ENCODE assay signal across 19 cellular contexts in genomic region chr5:110321117-110321516, GRCh38.
DNase-seq lines count a peak whose midpoint lies in the region; ATAC-seq and TF ChIP-seq lines count a peak whose summit lies in the region.
"Had no signal": no experiment of that assay in that cellular context is flagged by ENCODE, and none has a peak within 500 bp of the region (broad histone marks: within the 10 kb centered on the region; RNA-seq: fewer than 3 reads in every experiment).

No MANE protein-coding gene starts in this region.

- no peaks in the 10 kb centered on the region for H3K79me2 ChIP-seq in GM23248 (ENCODE audit: insufficient read depth)
- no peaks in the 10 kb centered on the region for H3K79me2 ChIP-seq in OCI-LY7 (ENCODE audit: insufficient read depth, low read depth, low read length)

- H4K20me1 ChIP-seq in GM23248 (ENCODE audit: insufficient read depth) (no peaks in the 10 kb centered on the region), OCI-LY7 (ENCODE audit: insufficient read depth, low read length) (no peaks in the 10 kb centered on the region)

- intact Hi-C loops in OCI-LY7 (cut with micrococcal nuclease; ENCODE audit: unreplicated experiment) = no loop called here

- no TSS peak for BruUV-seq in OCI-LY7 (replicated peaks; lab: Mats Ljungman, UMichigan)

- POLR2A ChIA-PET in OCI-LY7 (lab: Charles Lee) = no interaction called here
- POLR2A ChIA-PET in RWPE1 (lab: Yijun Ruan, JAX; ENCODE audit: low non-redundant PET) = no interaction called here

- no peak for ATAC-seq in natural killer cell treated with Interleukin-12 subunit alpha and Interleukin-12 subunit beta and Interleukin-15 and Interleukin-18, amount 100 ng/mL, for 72 hours
- ATAC-seq: effector memory CD8-positive, alpha-beta T cell; left lobe of liver had no signal

- H3K36me3 ChIP-seq in GM23248 (ENCODE audit: low read depth) (no peaks in the 10 kb centered on the region), kidney epithelial cell (ENCODE audit: control insufficient read depth, insufficient read depth, low read length) (no peaks in the 10 kb centered on the region), OCI-LY7 (ENCODE audit: insufficient read depth, low read length) (no peaks in the 10 kb centered on the region)
- H3K36me3 ChIP-seq: thyroid gland had no signal

- H3K9me3 ChIP-seq in GM23248 (ENCODE audit: low read depth) (no peaks in the 10 kb centered on the region), OCI-LY7 (ENCODE audit: low read length) (no peaks in the 10 kb centered on the region)
- H3K9me3 ChIP-seq: Caco-2, thyroid gland had no signal

- CTCF ChIA-PET in OCI-LY7 (lab: Charles Lee; ENCODE audit: unreplicated experiment) (no interaction called here), RWPE1 (lab: Yijun Ruan, JAX) (no interaction called here)

- H3K4me3 ChIP-seq in GM23248 = no peak overlapping the region
- H3K4me3 ChIP-seq in kidney epithelial cell (ENCODE audit: low read depth, low read length) = no peak overlapping the region
- H3K4me3 ChIP-seq in OCI-LY7 (ENCODE audit: low read depth, low read length, poor library complexity, severe bottlenecking) = no peak overlapping the region
- H3K4me3 ChIP-seq: PC-9, SK-N-MC, thyroid gland had no signal

- no peak overlapping the region for H3K27ac ChIP-seq in GM23248
- no peak overlapping the region for H3K27ac ChIP-seq in OCI-LY7 (ENCODE audit: low read depth, low read length, poor library complexity, severe bottlenecking)
- H3K27ac ChIP-seq in RWPE1 = no peak overlapping the region
- H3K27ac ChIP-seq: PC-9, SK-N-MC, thyroid gland had no signal

- WGBS in GM23248 (ENCODE audit: low coverage in 1 of 2, low lambda C conversion rate in 2 of 2, missing lambda C conversion rate in 2 of 2), 2 experiments = 45 to 61% methylated on average over 1 of the region's 1 CpG

- H3K36me3 Mint-ChIP-seq in natural killer cell treated with Interleukin-12 subunit alpha and Interleukin-12 subunit beta and Interleukin-15 and Interleukin-18, amount 100 ng/mL, for 72 hours = no peaks in the 10 kb centered on the region
- H3K36me3 Mint-ChIP-seq: activated naive CD8-positive, alpha-beta T cell had no signal

- no peaks in the 10 kb centered on the region for H3K9me2 ChIP-seq in GM23248 (ENCODE audit: insufficient read depth)
- H3K9me2 ChIP-seq in OCI-LY7 (ENCODE audit: insufficient read depth, low read length) = no peaks in the 10 kb centered on the region

- DNase-seq in GM04503 (ENCODE audit: low read depth) (peak; percentile 5), GM23248 (peak; percentile 67), SK-MEL-5 (ENCODE audit: low read depth, low spot score) (peak; percentile 45), kidney epithelial cell (ENCODE audit: low read depth) (peak; percentile 10), OCI-LY7 (ENCODE audit: low spot score) (no peak), RWPE1 (ENCODE audit: low spot score) (no peak)
- DNase-seq in natural killer cell treated with Interleukin-12 subunit alpha and Interleukin-12 subunit beta and Interleukin-15 and Interleukin-18, amount 100 ng/mL, for 72 hours (ENCODE audit: low spot score) = no peak
- DNase-seq in stimulated activated naive CD4-positive, alpha-beta T cell treated with Interleukin-2 at 50 U/mL for 16 hours (lab: John Stamatoyannopoulos, UW) = no peak
- DNase-seq: Caco-2; caudate nucleus; effector memory CD8-positive, alpha-beta T cell; foreskin fibroblast; NCI-H2029 treated with DMSO at 0.1 percent for 48 hours; NCI-H526 treated with DMSO at 0.1 percent for 48 hours; PC-9; thyroid gland had no signal

- in situ Hi-C loops in GM23248 (cut with MboI) (no loop called here), SK-MEL-5 (cut with HindIII; ENCODE audit: low pct_unique_long_range_greater_than_20kb, low sequenced_read_pairs) (no loop called here)

- peaks cover 10% of the 10 kb centered on the region; the same call in 1 of the 2 replicates for H3K4me1 ChIP-seq in GM23248 (ENCODE audit: insufficient read depth)
- no peaks in the 10 kb centered on the region for H3K4me1 ChIP-seq in OCI-LY7 (ENCODE audit: insufficient read depth, low read length, poor library complexity, severe bottlenecking)
- H3K4me1 ChIP-seq: Caco-2, thyroid gland had no signal

- TF ChIP-seq CTCF in kidney epithelial cell (IDR thresholded peaks at IDR 0.05; ENCODE audit: insufficient read depth, low read length, poor library complexity, severe bottlenecking) (no peak), OCI-LY7 (conservative IDR thresholded peaks at IDR 0.05; ENCODE audit: low read length) (no peak), RWPE1 (conservative IDR thresholded peaks at IDR 0.05; ENCODE audit: low read depth) (no peak)

- no peak overlapping the region for H2AFZ ChIP-seq in GM23248
- no peak overlapping the region for H2AFZ ChIP-seq in OCI-LY7 (ENCODE audit: low read length)
- H2AFZ ChIP-seq: PC-9 had no signal

- H3K9me3 Mint-ChIP-seq in natural killer cell treated with Interleukin-12 subunit alpha and Interleukin-12 subunit beta and Interleukin-15 and Interleukin-18, amount 100 ng/mL, for 72 hours = peaks cover 6% of the 10 kb centered on the region
- H3K9me3 Mint-ChIP-seq: effector memory CD8-positive, alpha-beta T cell had no signal

- H3K27me3 ChIP-seq in GM23248 (replicated peaks; ENCODE audit: insufficient read depth) (no peaks in the 10 kb centered on the region), kidney epithelial cell (ENCODE audit: control insufficient read depth, insufficient read depth, low read length) (no peaks in the 10 kb centered on the region)
- H3K27me3 ChIP-seq: thyroid gland had no signal

- no peak overlapping the region for H3K27ac Mint-ChIP-seq in natural killer cell treated with Interleukin-12 subunit alpha and Interleukin-12 subunit beta and Interleukin-15 and Interleukin-18, amount 100 ng/mL, for 72 hours
- H3K27ac Mint-ChIP-seq: activated naive CD8-positive, alpha-beta T cell; effector memory CD8-positive, alpha-beta T cell had no signal

- H3F3A ChIP-seq in GM23248 (ENCODE audit: insufficient read depth) = 0 out of 2 replicates have a peak, but pooled peaks cover 9% of the 10 kb centered on the region

- H3K4me2 ChIP-seq in GM23248 (ENCODE audit: unreplicated experiment) (no peak overlapping the region), OCI-LY7 (ENCODE audit: low read length) (no peak overlapping the region)
- H3K4me2 ChIP-seq: PC-9 had no signal

- H3K4me3 Mint-ChIP-seq in natural killer cell treated with Interleukin-12 subunit alpha and Interleukin-12 subunit beta and Interleukin-15 and Interleukin-18, amount 100 ng/mL, for 72 hours = no peak overlapping the region
- H3K4me3 Mint-ChIP-seq: activated naive CD8-positive, alpha-beta T cell; effector memory CD8-positive, alpha-beta T cell had no signal

- H3K27me3 Mint-ChIP-seq in natural killer cell treated with Interleukin-12 subunit alpha and Interleukin-12 subunit beta and Interleukin-15 and Interleukin-18, amount 100 ng/mL, for 72 hours = no peaks in the 10 kb centered on the region
- H3K27me3 Mint-ChIP-seq: activated naive CD8-positive, alpha-beta T cell; effector memory CD8-positive, alpha-beta T cell had no signal

- H3K9ac ChIP-seq in GM23248 = no peak overlapping the region

- no peaks in the 10 kb centered on the region for H3K4me1 Mint-ChIP-seq in natural killer cell treated with Interleukin-12 subunit alpha and Interleukin-12 subunit beta and Interleukin-15 and Interleukin-18, amount 100 ng/mL, for 72 hours (ENCODE audit: low read depth in 2 of 2)

Comparison
In these comparisons a context has a peak if more than half of its experiments do, and no peak if none do; other contexts are left out.
1. DNase-seq: peak in GM04503 (single experiment), GM23248 (single experiment), SK-MEL-5 (single experiment) and kidney epithelial cell (single experiment); none in OCI-LY7 (single experiment), RWPE1 (single experiment), natural killer cell treated with Interleukin-12 subunit alpha and Interleukin-12 subunit beta and Interleukin-15 and Interleukin-18, amount 100 ng/mL, for 72 hours (single experiment) and stimulated activated naive CD4-positive, alpha-beta T cell treated with Interleukin-2 at 50 U/mL for 16 hours (single experiment).